In genomic region chr2:46555011-46555410, GRCh38 we compare ENCODE assay signal across 9 cellular contexts. TPM values are rescaled to one million over a fixed set of nuclear protein-coding genes. Genes with fewer than 3 reads are reported as not detected.
A peak's percentile ranks its signal among the peaks of the same experiment; 100 is the strongest.
DNase-seq lines count a peak whose midpoint lies in the region; ATAC-seq and TF ChIP-seq lines count a peak whose summit lies in the region.
"Had no signal": no experiment of that assay in that cellular context is flagged by ENCODE, and none has a peak within 500 bp of the region (broad histone marks: within the 10 kb centered on the region; RNA-seq: fewer than 3 reads in every experiment).

No MANE protein-coding gene starts in this region.

- intact Hi-C loops in left ventricle myocardium superior (cut with micrococcal nuclease) (no loop called here), aorta (cut with DNase I) (loop anchor here in 1 of 2 donors (5.0 kb wide), 1 partner anchor 52 kb away; no protein-coding TSS in a partner anchor)

- H3K9me3 ChIP-seq in right atrium auricular region (peaks cover 0 to 9% of the 10 kb centered on the region in 2 donors), aorta (ENCODE audit: control insufficient read depth, low read length) (no peaks in the 10 kb centered on the region)

- peaks cover 16% of the 10 kb centered on the region for H3K36me3 ChIP-seq in right atrium auricular region
- H3K36me3 ChIP-seq in aorta (ENCODE audit: control insufficient read depth in 1 of 2, insufficient read depth in 2 of 2, low read length in 1 of 2), result peaks cover 0 to 2% of the 10 kb centered on the region in 2 donors

- H3K27ac Mint-ChIP-seq in immature natural killer cell, result peak overlapping the region in 5 of 6 donors; percentile 6 to 64 (median 51)

- peak in 1 of 2 donors; percentile 35 for TF ChIP-seq CTCF in right atrium auricular region (IDR thresholded peaks at IDR 0.05)

- H3K27me3 Mint-ChIP-seq in activated T-cell treated with anti-CD3 and anti-CD28 coated beads, Interleukin-2, amount 50 U/mL, for 4 hours (ENCODE audit: low read depth), result no peaks in the 10 kb centered on the region
- peaks cover 0 to 4% (median 3%) of the 10 kb centered on the region in 3 donors for H3K27me3 Mint-ChIP-seq in immature natural killer cell (ENCODE audit: low read depth in 3 of 3)

- peaks cover 0 to 62% of the 10 kb centered on the region in 2 donors for H3K4me1 ChIP-seq in right atrium auricular region
- peaks cover 0 to 5% of the 10 kb centered on the region in 2 donors for H3K4me1 ChIP-seq in aorta (ENCODE audit: control insufficient read depth in 1 of 2, insufficient read depth in 2 of 2, low read length in 2 of 2)

- peaks cover 6% of the 10 kb centered on the region for H3K9me3 Mint-ChIP-seq in activated T-cell treated with anti-CD3 and anti-CD28 coated beads, Interleukin-2, amount 50 U/mL, for 4 hours
- peaks cover 0 to 7% (median 0%) of the 10 kb centered on the region in 6 donors for H3K9me3 Mint-ChIP-seq in immature natural killer cell

- WGBS in aorta, 2 donors, result 65 to 69% methylated on average over 8 of the region's 8 CpGs

- DNase-seq in right atrium auricular region (ENCODE audit: low spot score) (no peak), left ventricle myocardium superior (no peak), immature natural killer cell (peak in 1 of 3 donors; percentile 30), HuH-7.5 (ENCODE audit: low spot score) (no peak), aorta (no peak)
- peak; percentile 40 for DNase-seq in activated T-cell treated with anti-CD3 and anti-CD28 coated beads, Interleukin-2, amount 50 U/mL, for 4 hours
- DNase-seq: IMR-90 had no signal

- H3K4me3 Mint-ChIP-seq in activated T-cell treated with anti-CD3 and anti-CD28 coated beads, Interleukin-2, amount 50 U/mL, for 4 hours, result no peak overlapping the region
- H3K4me3 Mint-ChIP-seq in immature natural killer cell, result no peak overlapping the region

- H3K4me1 Mint-ChIP-seq in activated T-cell treated with anti-CD3 and anti-CD28 coated beads, Interleukin-2, amount 50 U/mL, for 4 hours (ENCODE audit: low read depth), result peaks cover 37% of the 10 kb centered on the region
- H3K4me1 Mint-ChIP-seq in immature natural killer cell, result peaks cover 89 to 95% of the 10 kb centered on the region in 2 donors

- H3K27ac ChIP-seq in right atrium auricular region (peak overlapping the region; percentile 66 to 86), aorta (ENCODE audit: low read depth in 1 of 2, low read length in 2 of 2) (no peak overlapping the region)

- H3K36me3 Mint-ChIP-seq in activated T-cell treated with anti-CD3 and anti-CD28 coated beads, Interleukin-2, amount 50 U/mL, for 4 hours (ENCODE audit: insufficient read depth), result peaks cover 18% of the 10 kb centered on the region
- peaks cover 16 to 46% (median 25%) of the 10 kb centered on the region in 3 donors for H3K36me3 Mint-ChIP-seq in immature natural killer cell

- H3K27me3 ChIP-seq in right atrium auricular region (no peaks in the 10 kb centered on the region), aorta (ENCODE audit: control insufficient read depth in 1 of 2, insufficient read depth in 2 of 2, low read length in 1 of 2) (no peaks in the 10 kb centered on the region)

- ATAC-seq in left ventricle myocardium superior (no peak), GM21825 (IDR thresholded peaks at IDR 0.05; ENCODE audit: unreplicated experiment) (no peak), HG03460 (IDR thresholded peaks at IDR 0.05; ENCODE audit: unreplicated experiment) (no peak), aorta (ENCODE audit: low FRiP score) (no peak)
- ATAC-seq in activated T-cell treated with anti-CD3 and anti-CD28 coated beads, Interleukin-2, amount 50 U/mL, for 4 hours, result peak; percentile 57 to 65

- no peak overlapping the region for H3K4me3 ChIP-seq in right atrium auricular region
- no peak overlapping the region for H3K4me3 ChIP-seq in aorta (ENCODE audit: low read length in 2 of 2)

RNA-seq across cellular contexts. Expression of gene ATP6V1E2, which starts 12.6 kb away (rescaled TPM):
- total RNA-seq in right atrium auricular region, result 1 to 10 TPM; 4.9 to 6.6 TPM
- 6.1 TPM for total RNA-seq in left ventricle myocardium superior
- total RNA-seq in activated T-cell treated with anti-CD3 and anti-CD28 coated beads, Interleukin-2, amount 50 U/mL, for 4 hours, result 1 to 10 TPM; 3.6 to 4.8 (median 4.0) TPM
- 1 to 10 TPM in 2 of 3 donors, not detected in 1; 4.6 to 5.3 TPM for polyA plus RNA-seq in immature natural killer cell
- total RNA-seq in aorta, result 1 to 10 TPM; 5.1 to 6.8 TPM
- 1 to 10 TPM; 2.9 to 8.0 TPM for polyA plus RNA-seq in aorta

RNA-seq across cellular contexts. Expression of gene RHOQ, which starts 12.7 kb away (rescaled TPM):
- total RNA-seq in right atrium auricular region, result 100 to 1,000 TPM; 127 to 132 TPM
- 462 TPM for total RNA-seq in left ventricle myocardium superior
- total RNA-seq in activated T-cell treated with anti-CD3 and anti-CD28 coated beads, Interleukin-2, amount 50 U/mL, for 4 hours, result 10 to 100 TPM in 2 of 3 donors, 1 to 10 TPM in 1; 9.8 to 11.9 (median 11.0) TPM
- 1 to 10 TPM; 4.2 to 5.3 (median 5.1) TPM for polyA plus RNA-seq in immature natural killer cell
- 100 to 1,000 TPM; 135 to 172 TPM for total RNA-seq in aorta
- 10 to 100 TPM; 59.2 to 98.3 TPM for polyA plus RNA-seq in aorta

Comparison
In these comparisons a context has a peak if more than half of its experiments do, and no peak if none do; other contexts are left out.
1. H3K27ac ChIP-seq: peak in right atrium auricular region (2 of 2); none in aorta (0 of 2).
2. ATAC-seq: peak in activated T-cell treated with anti-CD3 and anti-CD28 coated beads, Interleukin-2, amount 50 U/mL, for 4 hours (2 of 2); none in left ventricle myocardium superior (single experiment), GM21825 (single experiment), HG03460 (single experiment) and aorta (single experiment).
3. RNA of gene RHOQ, which starts 12.7 kb away (total RNA-seq): 462 TPM in left ventricle myocardium superior (single experiment), 135 to 172 TPM in aorta and 127 to 132 TPM in right atrium auricular region; 9.8 to 11.9 TPM in activated T-cell treated with anti-CD3 and anti-CD28 coated beads, Interleukin-2, amount 50 U/mL, for 4 hours; every median in the first group is over 4 times any median in the second.